ENCODE assay signal across 1 cellular context in genomic region chr13:27830010-27830409, GRCh38.
TF ChIP-seq lines count a peak whose summit lies in the region.

No MANE protein-coding gene starts in this region.

TF ChIP-seq in GM12878, 131 proteins besides CTCF, POLR2A, EP300 and RAD21 (continued from another document):
- TF ChIP-seq CEBPZ (IDR thresholded peaks at IDR 0.05; ENCODE audit: low read depth, low read length) (no peak), ATF2 (IDR thresholded peaks at IDR 0.05; ENCODE audit: low read length) (no peak), TCF3 (IDR thresholded peaks at IDR 0.05; ENCODE audit: borderline replicate concordance, insufficient read depth, low read depth, low read length) (peak; percentile 72; the same call in 1 of the 2 replicates), ZNF207 (IDR thresholded peaks at IDR 0.05; ENCODE audit: borderline replicate concordance) (0 out of 2 replicates have a peak, but pooled peaks have one; percentile 34), ETV6 (conservative IDR thresholded peaks at IDR 0.05 in 1 of 2, IDR thresholded peaks at IDR 0.05 in 1 of 2; ENCODE audit: borderline replicate concordance in 1 of 2, low read depth in 1 of 2) (no peak), IKZF1 (conservative IDR thresholded peaks at IDR 0.05) (peak; percentile 28; the same call in 1 of the 2 replicates), SUZ12 (IDR thresholded peaks at IDR 0.05; ENCODE audit: unreplicated experiment) (no peak), USF1 (IDR thresholded peaks at IDR 0.05; ENCODE audit: borderline replicate concordance, extremely low read length, insufficient read depth, low read depth, low read length) (no peak), YY1 (IDR thresholded peaks at IDR 0.05; ENCODE audit: low read depth, low read length) (peak; percentile 66; the same call in 1 of the 2 replicates), E2F4 (IDR thresholded peaks at IDR 0.05; ENCODE audit: low read depth, low read length) (0 out of 2 replicates have a peak, but pooled peaks have one; percentile 18), ZBTB40 (IDR thresholded peaks at IDR 0.05; ENCODE audit: borderline replicate concordance) (no peak)
